ENCODE assay signal across 1 cellular context in the genomic region with DNA sequence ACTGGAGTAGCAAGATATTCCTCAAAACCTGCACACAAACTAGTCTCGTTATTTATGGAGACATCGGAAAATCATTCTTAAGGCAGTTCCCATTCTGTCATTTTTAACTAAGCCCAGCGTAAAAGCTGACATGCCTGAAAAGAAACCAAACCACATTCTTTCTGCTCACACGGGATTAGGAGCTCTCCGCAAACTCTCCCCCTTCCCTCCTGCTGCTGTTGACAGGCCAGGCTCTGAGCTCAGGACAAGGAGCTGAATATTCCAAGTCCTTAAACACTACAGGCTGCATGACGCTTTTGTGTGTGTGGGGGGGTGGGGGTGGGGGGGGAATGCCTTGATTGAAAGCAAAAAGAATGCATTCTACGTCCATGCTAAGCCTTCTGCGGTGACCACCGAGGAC.
TF ChIP-seq lines count a peak whose summit lies in the region.

No MANE protein-coding gene starts in this region.

TF ChIP-seq in WTC11, 78 proteins besides CTCF, POLR2A, EP300 and RAD21:
- no peak for TF ChIP-seq ZNF263 (CRISPR knock-in tag; IDR thresholded peaks at IDR 0.05; ENCODE audit: low read depth)
- no peak for TF ChIP-seq MYBL2 (CRISPR knock-in tag; IDR thresholded peaks at IDR 0.05)
- TF ChIP-seq CREB1 (CRISPR knock-in tag; IDR thresholded peaks at IDR 0.05), result no peak
- no peak for TF ChIP-seq SMAD4 (CRISPR knock-in tag; IDR thresholded peaks at IDR 0.05)
- TF ChIP-seq NR1H2 (CRISPR knock-in tag; IDR thresholded peaks at IDR 0.05), result no peak
- TF ChIP-seq ARID4B (CRISPR knock-in tag; IDR thresholded peaks at IDR 0.05; ENCODE audit: borderline replicate concordance), result no peak
- no peak for TF ChIP-seq TEAD4 (CRISPR knock-in tag; IDR thresholded peaks at IDR 0.05)
- TF ChIP-seq ATF1 (CRISPR knock-in tag; IDR thresholded peaks at IDR 0.05), result no peak
- TF ChIP-seq FOXK1 (CRISPR knock-in tag; IDR thresholded peaks at IDR 0.05), result no peak
- no peak for TF ChIP-seq ZMAT4 (CRISPR knock-in tag; IDR thresholded peaks at IDR 0.05)
- TF ChIP-seq, protein P1, sequence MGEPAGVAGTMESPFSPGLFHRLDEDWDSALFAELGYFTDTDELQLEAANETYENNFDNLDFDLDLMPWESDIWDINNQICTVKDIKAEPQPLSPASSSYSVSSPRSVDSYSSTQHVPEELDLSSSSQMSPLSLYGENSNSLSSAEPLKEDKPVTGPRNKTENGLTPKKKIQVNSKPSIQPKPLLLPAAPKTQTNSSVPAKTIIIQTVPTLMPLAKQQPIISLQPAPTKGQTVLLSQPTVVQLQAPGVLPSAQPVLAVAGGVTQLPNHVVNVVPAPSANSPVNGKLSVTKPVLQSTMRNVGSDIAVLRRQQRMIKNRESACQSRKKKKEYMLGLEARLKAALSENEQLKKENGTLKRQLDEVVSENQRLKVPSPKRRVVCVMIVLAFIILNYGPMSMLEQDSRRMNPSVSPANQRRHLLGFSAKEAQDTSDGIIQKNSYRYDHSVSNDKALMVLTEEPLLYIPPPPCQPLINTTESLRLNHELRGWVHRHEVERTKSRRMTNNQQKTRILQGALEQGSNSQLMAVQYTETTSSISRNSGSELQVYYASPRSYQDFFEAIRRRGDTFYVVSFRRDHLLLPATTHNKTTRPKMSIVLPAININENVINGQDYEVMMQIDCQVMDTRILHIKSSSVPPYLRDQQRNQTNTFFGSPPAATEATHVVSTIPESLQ (CRISPR knock-in tag; IDR thresholded peaks at IDR 0.05), result no peak
- no peak for TF ChIP-seq ESRRA (CRISPR knock-in tag; IDR thresholded peaks at IDR 0.05; ENCODE audit: borderline replicate concordance)
- TF ChIP-seq CBFB (CRISPR knock-in tag; IDR thresholded peaks at IDR 0.05; ENCODE audit: low read depth), result no peak
- no peak for TF ChIP-seq SMAD3 (CRISPR knock-in tag; IDR thresholded peaks at IDR 0.05; ENCODE audit: borderline replicate concordance)
- no peak for TF ChIP-seq NFE2L1 (CRISPR knock-in tag; IDR thresholded peaks at IDR 0.05)
- TF ChIP-seq STAT6 (CRISPR knock-in tag; conservative IDR thresholded peaks at IDR 0.05; ENCODE audit: low read depth), result no peak
- TF ChIP-seq, protein P2, sequence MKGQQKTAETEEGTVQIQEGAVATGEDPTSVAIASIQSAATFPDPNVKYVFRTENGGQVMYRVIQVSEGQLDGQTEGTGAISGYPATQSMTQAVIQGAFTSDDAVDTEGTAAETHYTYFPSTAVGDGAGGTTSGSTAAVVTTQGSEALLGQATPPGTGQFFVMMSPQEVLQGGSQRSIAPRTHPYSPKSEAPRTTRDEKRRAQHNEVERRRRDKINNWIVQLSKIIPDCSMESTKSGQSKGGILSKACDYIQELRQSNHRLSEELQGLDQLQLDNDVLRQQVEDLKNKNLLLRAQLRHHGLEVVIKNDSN (CRISPR knock-in tag; IDR thresholded peaks at IDR 0.05), result no peak
- no peak for TF ChIP-seq PRDM15 (CRISPR knock-in tag; IDR thresholded peaks at IDR 0.05)
- TF ChIP-seq NR3C1 (CRISPR knock-in tag; conservative IDR thresholded peaks at IDR 0.05; ENCODE audit: low read depth), result no peak
- no peak for TF ChIP-seq ZNF317 (CRISPR knock-in tag; IDR thresholded peaks at IDR 0.05; ENCODE audit: borderline replicate concordance, low read depth)
